ENCODE assay signal across 8 cellular contexts in the genomic region with DNA sequence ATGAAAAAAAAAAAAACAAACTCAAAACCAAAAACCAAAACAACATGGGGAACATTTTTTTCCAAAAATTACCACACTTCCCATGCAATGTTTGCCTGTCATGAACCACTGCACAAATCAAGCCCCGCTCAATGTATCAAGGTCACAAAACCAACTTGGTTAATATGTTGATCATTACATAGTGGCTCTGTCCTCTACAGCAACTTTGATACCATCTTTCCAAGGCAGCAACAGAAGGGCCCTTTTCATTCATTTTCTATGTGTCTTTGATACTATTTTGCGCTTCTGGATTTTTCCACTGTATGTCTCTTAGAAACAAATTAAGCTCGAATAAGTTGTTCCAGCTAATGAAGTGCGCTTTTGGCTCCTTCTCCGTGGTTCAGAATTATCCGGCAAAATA. TPM values are rescaled to one million over a fixed set of nuclear protein-coding genes. Genes with fewer than 3 reads are reported as not detected.
A peak's percentile ranks its signal among the peaks of the same experiment; 100 is the strongest.
DNase-seq lines count a peak whose midpoint lies in the region; TF ChIP-seq lines count a peak whose summit lies in the region.

No MANE protein-coding gene starts in this region.

- H3K36me3 Mint-ChIP-seq in Calu3 (ENCODE audit: insufficient read depth, unreplicated experiment), result peaks cover 13% of the 10 kb centered on the region

- H3K4me3 Mint-ChIP-seq in Calu3 (ENCODE audit: low read depth, unreplicated experiment), result peak overlapping the region; percentile 95

- H3K36me3 ChIP-seq in SK-N-MC (ENCODE audit: insufficient read depth, low read length) (peaks cover 6% of the 10 kb centered on the region; the same call in 1 of the 2 replicates), esophagus squamous epithelium (peaks cover 0 to 6% (median 6%) of the 10 kb centered on the region in 3 donors), rectal smooth muscle tissue (ENCODE audit: control insufficient read depth, insufficient read depth, low read length) (no peaks in the 10 kb centered on the region)

- H3K4me1 ChIP-seq in esophagus squamous epithelium, result peaks cover 9 to 44% (median 10%) of the 10 kb centered on the region in 3 donors
- H3K4me1 ChIP-seq in rectal smooth muscle tissue (ENCODE audit: control insufficient read depth, insufficient read depth, low read length), result peaks cover 2% of the 10 kb centered on the region

- H3K27me3 Mint-ChIP-seq in Calu3 (ENCODE audit: unreplicated experiment), result no peaks in the 10 kb centered on the region

- H3K27ac ChIP-seq in SK-N-MC, result peak overlapping the region; percentile 35; the same call in 1 of the 2 replicates
- H3K27ac ChIP-seq in esophagus squamous epithelium, result peak overlapping the region; percentile 92 to 97 (median 94)
- H3K27ac ChIP-seq in rectal smooth muscle tissue (ENCODE audit: low read depth, low read length), result peak overlapping the region; percentile 53

- 78 to 80% methylated on average over 6 of the region's 6 CpGs for WGBS in esophagus squamous epithelium, 2 donors

- H3K9me3 ChIP-seq in SK-N-MC (ENCODE audit: low read depth, low read length), result no peaks in the 10 kb centered on the region
- no peaks in the 10 kb centered on the region for H3K9me3 ChIP-seq in esophagus squamous epithelium

- CTCF ChIA-PET in Calu3 (lab: Charles Lee), result interaction anchor here (1.7 to 3.1 kb wide), 2 partner anchors 24 to 143 kb away, joined by 4 to 22 read pairs; a partner anchor contains a TSS

- H3K9ac ChIP-seq in SK-N-MC (ENCODE audit: insufficient read length) (peak overlapping the region; percentile 82), rectal smooth muscle tissue (ENCODE audit: low read length) (no peak overlapping the region)

- H3K27me3 ChIP-seq in esophagus squamous epithelium (no peaks in the 10 kb centered on the region), rectal smooth muscle tissue (ENCODE audit: control insufficient read depth, insufficient read depth, low read length) (no peaks in the 10 kb centered on the region)

- H3K4me3 ChIP-seq in SK-N-MC (peak overlapping the region; percentile 89), esophagus squamous epithelium (peak overlapping the region in 3 of 4 donors; percentile 75 to 94 (median 86)), rectal smooth muscle tissue (ENCODE audit: low read length) (no peak overlapping the region)

- H3K27ac Mint-ChIP-seq in Calu3 (ENCODE audit: unreplicated experiment), result no peak overlapping the region

- H3K9me3 Mint-ChIP-seq in Calu3 (ENCODE audit: low read depth, unreplicated experiment), result no peaks in the 10 kb centered on the region

- TF ChIP-seq CTCF in Calu3 (IDR thresholded peaks at IDR 0.05; ENCODE audit: unreplicated experiment) (no peak), esophagus squamous epithelium (IDR thresholded peaks at IDR 0.05) (no peak)

- intact Hi-C loops in Calu3 (cut with micrococcal nuclease; ENCODE audit: unreplicated experiment), result no loop called here
- intact Hi-C loops in esophagus squamous epithelium (cut with DNase I), result loop anchor here (10.0 kb wide), 1 partner anchor 71 kb away; no protein-coding TSS in a partner anchor
- intact Hi-C loops in head of caudate nucleus (cut with DNase I), result loop anchor here (5.0 kb wide), 1 partner anchor 69 kb away; no protein-coding TSS in a partner anchor

- DNase-seq in Calu3, result no peak
- no peak for DNase-seq in SK-N-MC (ENCODE audit: low read depth, low spot score)
- DNase-seq in esophagus squamous epithelium (lab: John Stamatoyannopoulos, UW), result no peak
- no peak for DNase-seq in head of caudate nucleus
- DNase-seq in GM19238 (ENCODE audit: insufficient read length, low spot score), result no peak
- no peak for DNase-seq in NCI-H2227 treated with DMSO at 0.1 percent for 48 hours (lab: John Stamatoyannopoulos, UW)
- DNase-seq in cortex of kidney (lab: John Stamatoyannopoulos, UW), result no peak

- peaks cover 32% of the 10 kb centered on the region for H3K4me1 Mint-ChIP-seq in Calu3 (ENCODE audit: low read depth, unreplicated experiment)

- BruUV-seq in Calu3 (replicated peaks; lab: Mats Ljungman, UMichigan), result TSS peak; percentile 70

- TF ChIP-seq POLR2A in esophagus squamous epithelium (IDR thresholded peaks at IDR 0.05), result no peak

RNA-seq across cellular contexts. Expression of a gene that starts 1.5 kb away (rescaled TPM):
- 22.7 and 24.1 TPM in 2 replicates for total RNA-seq in Calu3 (2022)
- total RNA-seq in esophagus squamous epithelium, result 10 to 100 TPM; 13.6 to 30.3 (median 15.5) TPM

RNA-seq across cellular contexts. Expression of a gene that starts 24.6 kb away (rescaled TPM):
- 22.6 and 23.5 TPM in 2 replicates for total RNA-seq in Calu3 (2022)
- total RNA-seq in esophagus squamous epithelium, result 10 to 100 TPM; 15.4 to 38.6 (median 32.9) TPM

RNA-seq across cellular contexts. Expression of a gene that starts 50.6 kb away (rescaled TPM):
- total RNA-seq in Calu3 (2022) (not detected in 2 replicates), esophagus squamous epithelium (under 1 TPM in 3 of 4 donors, not detected in 1; 0.13 to 0.76 (median 0.44) TPM)

Comparison
In these comparisons a context has a peak if more than half of its experiments do, and no peak if none do; other contexts are left out.
1. H3K27ac ChIP-seq: peak in every context shown above with its lines; median percentile 94 in esophagus squamous epithelium; 53 in rectal smooth muscle tissue; 35 in SK-N-MC.